25 cellular contexts compared by ENCODE assay signal in genomic region chr3:105953831-105954230, GRCh38.
"Had no signal": no experiment of that assay in that cellular context is flagged by ENCODE, and none has a peak within 500 bp of the region (broad histone marks: within the 10 kb centered on the region; RNA-seq: fewer than 3 reads in every experiment).

No MANE protein-coding gene starts in this region.

- H3K4me2 ChIP-seq: hepatocyte, neural progenitor cell had no signal

- DNase-seq: effector memory CD8-positive, alpha-beta T cell; erythroblast; esophagus squamous epithelium; foreskin fibroblast; heart left ventricle; left cardiac atrium; left lung; mesenchymal stem cell; midbrain; naive thymus-derived CD4-positive, alpha-beta T cell; stimulated activated CD4-positive, alpha-beta T cell treated with anti-CD3 and anti-CD28 coated beads, Interleukin-4, amount 100 ng/mL, for 4 hours; stimulated activated naive CD8-positive, alpha-beta T cell treated with anti-CD3 and anti-CD28 coated beads, Interleukin-15, Interleukin-2, amounts not matched to agents 100 U/mL and 50 U/mL, for 24 hours; substantia nigra; testis; tibial artery had no signal

- H3K27ac Mint-ChIP-seq: effector memory CD8-positive, alpha-beta T cell; neural progenitor cell; stimulated activated memory B cell treated with anti-CD40 and anti-IgM and Interleukin-4, amounts not matched to agents 10 μg/mL and 1 μg/mL and 100 μg/mL, for 72 hours; type B pancreatic cell had no signal

- H3K4me1 ChIP-seq: esophagus squamous epithelium, left lung, neural progenitor cell, prostate gland, testis had no signal

- H3K9me3 Mint-ChIP-seq: effector memory CD8-positive, alpha-beta T cell; stimulated activated memory B cell treated with anti-CD40 and anti-IgM and Interleukin-4, amounts not matched to agents 10 μg/mL and 1 μg/mL and 100 μg/mL, for 72 hours had no signal

- H3K36me3 Mint-ChIP-seq: neural progenitor cell; stimulated activated memory B cell treated with anti-CD40 and anti-IgM and Interleukin-4, amounts not matched to agents 10 μg/mL and 1 μg/mL and 100 μg/mL, for 72 hours; type B pancreatic cell had no signal

- H3K4me1 Mint-ChIP-seq: naive thymus-derived CD4-positive, alpha-beta T cell; stimulated activated memory B cell treated with anti-CD40 and anti-IgM and Interleukin-4, amounts not matched to agents 10 μg/mL and 1 μg/mL and 100 μg/mL, for 72 hours had no signal

- H3K79me2 ChIP-seq: hepatocyte had no signal

- H3K9ac ChIP-seq: neural progenitor cell had no signal

- H2AFZ ChIP-seq: hepatocyte, neural progenitor cell had no signal

- H3K36me3 ChIP-seq: esophagus squamous epithelium, gastroesophageal sphincter, heart left ventricle, left lung, neural progenitor cell, prostate gland, right atrium auricular region, tibial artery had no signal

- H3K4me3 ChIP-seq: coronary artery, esophagus squamous epithelium, gastroesophageal sphincter, heart left ventricle, hepatocyte, left lung, neural progenitor cell, prostate gland, right atrium auricular region, testis, tibial artery had no signal

- H3K27me3 ChIP-seq: esophagus squamous epithelium, gastroesophageal sphincter, heart left ventricle, hepatocyte, left lung, neural progenitor cell, right atrium auricular region, testis, tibial artery had no signal

- H3K27ac ChIP-seq: coronary artery, esophagus squamous epithelium, gastroesophageal sphincter, heart left ventricle, hepatocyte, left lung, neural progenitor cell, prostate gland, right atrium auricular region, tibial artery had no signal

- H3K4me3 Mint-ChIP-seq: effector memory CD8-positive, alpha-beta T cell; naive thymus-derived CD4-positive, alpha-beta T cell; nephron; neural progenitor cell; stimulated activated memory B cell treated with anti-CD40 and anti-IgM and Interleukin-4, amounts not matched to agents 10 μg/mL and 1 μg/mL and 100 μg/mL, for 72 hours; type B pancreatic cell had no signal

- H3K9me3 ChIP-seq: esophagus squamous epithelium, gastroesophageal sphincter, heart left ventricle, prostate gland, right atrium auricular region, testis, tibial artery had no signal

- H3K27me3 Mint-ChIP-seq: effector memory CD8-positive, alpha-beta T cell; naive thymus-derived CD4-positive, alpha-beta T cell; stimulated activated memory B cell treated with anti-CD40 and anti-IgM and Interleukin-4, amounts not matched to agents 10 μg/mL and 1 μg/mL and 100 μg/mL, for 72 hours; type B pancreatic cell had no signal

- ATAC-seq: effector memory CD8-positive, alpha-beta T cell; gastroesophageal sphincter; heart left ventricle; left cardiac atrium; left lung; naive thymus-derived CD4-positive, alpha-beta T cell; sciatic nerve; stimulated activated memory B cell treated with anti-CD40 and anti-IgM and Interleukin-4, amounts not matched to agents 10 μg/mL and 1 μg/mL and 100 μg/mL, for 72 hours; stimulated activated naive CD8-positive, alpha-beta T cell treated with anti-CD3 and anti-CD28 coated beads, Interleukin-15, Interleukin-2, amounts not matched to agents 100 U/mL and 50 U/mL, for 24 hours had no signal
